In genomic region chr15:70201376-70201775, GRCh38 we compare ENCODE assay signal across 19 cellular contexts.
"Had no signal": no experiment of that assay in that cellular context is flagged by ENCODE, and none has a peak within 500 bp of the region (broad histone marks: within the 10 kb centered on the region; RNA-seq: fewer than 3 reads in every experiment).

No MANE protein-coding gene starts in this region.

- H3K27ac Mint-ChIP-seq: activated CD4-positive, alpha-beta T cell treated with anti-CD3 and anti-CD28 coated beads, Interleukin-2, amount 10 ng/mL, durations not matched to agents 24 days and 14 days; activated CD8-positive, alpha-beta T cell treated with anti-CD3 and anti-CD28 coated beads, Interleukin-2, amount 10 ng/mL, durations not matched to agents 7 days and 5 days; activated naive CD4-positive, alpha-beta T cell treated with anti-CD3 and anti-CD28 coated beads, Interleukin-2, amount 50 U/mL, for 72 hours; dendritic cell treated with granulocyte-macrophage colony-stimulating factor and Interleukin-4, amounts not matched to agents 40 ng/mL and 50 ng/mL, for 4 days; naive thymus-derived CD4-positive, alpha-beta T cell had no signal

- H3K27ac ChIP-seq: adrenal gland, neutrophil, pancreas had no signal

- H3K36me3 Mint-ChIP-seq: activated naive CD4-positive, alpha-beta T cell treated with anti-CD3 and anti-CD28 coated beads, Interleukin-2, amount 50 U/mL, for 72 hours; naive thymus-derived CD4-positive, alpha-beta T cell had no signal

- H3K4me3 Mint-ChIP-seq: activated CD4-positive, alpha-beta T cell treated with anti-CD3 and anti-CD28 coated beads, Interleukin-2, amount 10 ng/mL, durations not matched to agents 24 days and 14 days; activated CD8-positive, alpha-beta T cell treated with anti-CD3 and anti-CD28 coated beads, Interleukin-2, amount 10 ng/mL, durations not matched to agents 7 days and 5 days; activated T-cell treated with anti-CD3 and anti-CD28 coated beads, Interleukin-2, amount 50 U/mL, for 4 hours; dendritic cell treated with granulocyte-macrophage colony-stimulating factor and Interleukin-4, amounts not matched to agents 40 ng/mL and 50 ng/mL, for 4 days; naive thymus-derived CD4-positive, alpha-beta T cell had no signal

- H3K4me1 Mint-ChIP-seq: activated CD4-positive, alpha-beta T cell treated with anti-CD3 and anti-CD28 coated beads, Interleukin-2, amount 10 ng/mL, durations not matched to agents 24 days and 14 days had no signal

- H3K4me3 ChIP-seq: adrenal gland, esophagus muscularis mucosa, pancreas had no signal

- DNase-seq: activated CD4-positive, alpha-beta T cell treated with anti-CD3 and anti-CD28 coated beads, Interleukin-2, amount 10 ng/mL, durations not matched to agents 24 days and 14 days; activated CD4-positive, CD25-positive, alpha-beta regulatory T cell; activated CD8-positive, alpha-beta memory T cell treated with anti-CD3 and anti-CD28 coated beads, Interleukin-2, amount 50 U/mL, for 4 hours; activated CD8-positive, alpha-beta T cell treated with anti-CD3 and anti-CD28 coated beads, Interleukin-2, amount 10 ng/mL, durations not matched to agents 7 days and 5 days; activated T-cell treated with anti-CD3 and anti-CD28 coated beads, Interleukin-2, amount 50 U/mL, for 4 hours; adrenal gland; effector memory CD4-positive, alpha-beta T cell; mesenchymal stem cell; naive thymus-derived CD4-positive, alpha-beta T cell; stimulated activated CD4-positive, alpha-beta T cell treated with anti-CD3 and anti-CD28 coated beads, Interleukin-12 subunit alpha, Interleukin-12 subunit beta, amount 100 ng/mL, for 4 hours; stimulated activated CD4-positive, alpha-beta T cell treated with anti-CD3 and anti-CD28 coated beads, Interleukin-1b, Interleukin-23, amount 100 ng/mL, for 48 hours; stimulated activated naive CD8-positive, alpha-beta T cell treated with anti-CD3 and anti-CD28 coated beads, Interleukin-15, Interleukin-2, amounts not matched to agents 100 U/mL and 50 U/mL, for 24 hours; T-helper 1 cell; T-helper 9 cell had no signal

- H3K9me3 ChIP-seq: adrenal gland, esophagus muscularis mucosa, neutrophil, pancreas had no signal

- H3K36me3 ChIP-seq: adrenal gland, esophagus muscularis mucosa, neutrophil, pancreas had no signal

- H3K9me3 Mint-ChIP-seq: activated CD4-positive, alpha-beta T cell treated with anti-CD3 and anti-CD28 coated beads, Interleukin-2, amount 10 ng/mL, durations not matched to agents 24 days and 14 days; activated naive CD4-positive, alpha-beta T cell treated with anti-CD3 and anti-CD28 coated beads, Interleukin-2, amount 50 U/mL, for 72 hours; activated T-cell treated with anti-CD3 and anti-CD28 coated beads, Interleukin-2, amount 50 U/mL, for 4 hours; dendritic cell treated with granulocyte-macrophage colony-stimulating factor and Interleukin-4, amounts not matched to agents 40 ng/mL and 50 ng/mL, for 4 days; naive thymus-derived CD4-positive, alpha-beta T cell had no signal
